In the genomic region with DNA sequence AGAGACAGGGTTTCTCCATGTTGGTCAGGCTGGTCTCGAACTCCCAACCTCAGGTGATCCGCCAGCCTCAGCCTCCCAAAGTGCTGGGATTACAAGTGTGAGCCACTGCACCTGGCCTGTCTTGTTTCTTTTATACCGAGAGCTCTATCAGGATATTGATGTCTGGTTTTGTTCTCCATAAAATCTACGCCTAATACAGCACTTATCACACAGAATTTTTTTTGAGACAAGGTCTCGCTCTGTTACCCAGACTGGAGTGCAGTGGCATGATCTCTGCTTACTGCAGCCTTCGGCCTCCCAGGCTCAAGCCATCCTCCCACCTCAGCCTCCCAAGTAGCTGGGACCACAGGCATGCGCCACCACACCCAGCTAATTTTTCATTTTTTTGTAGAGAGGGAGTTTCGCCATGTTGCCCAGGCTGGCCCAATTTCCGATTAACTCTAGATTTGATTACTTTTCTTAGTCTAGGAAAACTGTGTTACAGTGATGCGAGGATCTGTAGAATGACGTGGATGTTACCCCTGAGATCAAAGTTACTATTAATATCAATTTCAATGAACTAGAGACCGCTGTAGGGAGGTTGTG, we compare ENCODE assay signal across 5 cellular contexts. TPM values are rescaled to one million over a fixed set of nuclear protein-coding genes. Genes with fewer than 3 reads are reported as not detected.
A peak's percentile ranks its signal among the peaks of the same experiment; 100 is the strongest.
DNase-seq lines count a peak whose midpoint lies in the region; ATAC-seq, FAIRE-seq and TF ChIP-seq lines count a peak whose summit lies in the region.
"Not testable (repeated sequence)": the region's sequence is repeated elsewhere in the genome, so short reads cannot be mapped to it uniquely, and the experiment has no call there.

No MANE protein-coding gene starts in this region.

- peak overlapping the region; percentile 93 for H2AFZ ChIP-seq in parathyroid adenoma

- H3K79me2 ChIP-seq in parathyroid adenoma, result not testable (repeated sequence)

- peak; percentile 10 for ATAC-seq in HG02623 (IDR thresholded peaks at IDR 0.05; ENCODE audit: unreplicated experiment)
- not testable (repeated sequence) for ATAC-seq in T-helper 17 cell

- not testable (repeated sequence) for H3K4me1 ChIP-seq in parathyroid adenoma

- H3K27me3 ChIP-seq in bronchial epithelial cell (ENCODE audit: control insufficient read depth, insufficient read depth, low read length); parathyroid adenoma (ENCODE audit: control insufficient read depth, insufficient read depth, low read length): not testable (repeated sequence)

- peak overlapping the region; percentile 96 for H3K27ac Mint-ChIP-seq in T-helper 17 cell

- H3K9ac ChIP-seq in parathyroid adenoma, result not testable (repeated sequence)

- not testable (repeated sequence) for DNase-seq in T-helper 17 cell; bronchial epithelial cell (ENCODE audit: low read depth)

- not testable (repeated sequence) for TF ChIP-seq CTCF in bronchial epithelial cell (IDR thresholded peaks at IDR 0.05; ENCODE audit: insufficient read depth, low read length, severe bottlenecking); parathyroid adenoma (IDR thresholded peaks at IDR 0.05)

- not testable (repeated sequence) for FAIRE-seq in bronchial epithelial cell (lab: Jason Lieb, UNC)

- not testable (repeated sequence) for H3K9me3 ChIP-seq in T-helper 17 cell (ENCODE audit: control insufficient read depth, low read length, poor library complexity, severe bottlenecking); iPS-18c (ENCODE audit: control insufficient read depth, insufficient read depth, low read length); parathyroid adenoma (ENCODE audit: control insufficient read depth, low read length)

- H3K27me3 Mint-ChIP-seq in T-helper 17 cell, result not testable (repeated sequence)

- peak overlapping the region; percentile 91 for H3K4me3 Mint-ChIP-seq in T-helper 17 cell

- not testable (repeated sequence) for H3K36me3 Mint-ChIP-seq in T-helper 17 cell (ENCODE audit: low read depth)

- peak overlapping the region; percentile 93 for H3K27ac ChIP-seq in parathyroid adenoma

- peaks cover 24% of the 10 kb centered on the region for H3K4me1 Mint-ChIP-seq in T-helper 17 cell

- peak overlapping the region; percentile 93 for H3K4me3 ChIP-seq in bronchial epithelial cell (ENCODE audit: low read depth, low read length)
- H3K4me3 ChIP-seq in iPS-18c (ENCODE audit: insufficient read depth, low read depth, low read length), result peak overlapping the region; percentile 80; the same call in 1 of the 2 replicates
- peak overlapping the region; percentile 89 for H3K4me3 ChIP-seq in parathyroid adenoma (ENCODE audit: low read depth, low read length)

- peak overlapping the region; percentile 77 for H3K4me2 ChIP-seq in parathyroid adenoma (ENCODE audit: low read length)

- H3K36me3 ChIP-seq in bronchial epithelial cell (ENCODE audit: control insufficient read depth, insufficient read depth, low read length); parathyroid adenoma (ENCODE audit: control insufficient read depth, insufficient read depth, low read length): not testable (repeated sequence)

RNA-seq across cellular contexts. Expression of a gene that starts 0.5 kb away (rescaled TPM):
- total RNA-seq in T-helper 17 cell (10 to 100 TPM; 36.2 to 44.6 TPM), bronchial epithelial cell (33.2 and 38.7 TPM in 2 replicates)

RNA-seq across cellular contexts. Expression of a gene that starts 7.2 kb away (rescaled TPM):
- total RNA-seq in T-helper 17 cell, result 1 to 10 TPM in 1 of 2 donors, under 1 TPM in 1; 0.85 to 1.0 TPM
- total RNA-seq in bronchial epithelial cell, result 126 and 140 TPM in 2 replicates

RNA-seq across cellular contexts. Expression of a gene that starts 13.9 kb away (rescaled TPM):
- total RNA-seq in T-helper 17 cell (1 to 10 TPM in 1 of 2 donors, under 1 TPM in 1; 0.55 to 3.1 TPM), bronchial epithelial cell (0.51 and 0.79 TPM in 2 replicates)

RNA-seq across cellular contexts. Expression of a gene that starts 42.4 kb away (rescaled TPM):
- 10 to 100 TPM; 76.9 to 84.5 TPM for total RNA-seq in T-helper 17 cell
- total RNA-seq in bronchial epithelial cell, result 34.8 and 63.6 TPM in 2 replicates

RNA-seq across cellular contexts. Expression of a gene that starts 53.9 kb away (rescaled TPM):
- 1 to 10 TPM; 7.2 to 8.7 TPM for total RNA-seq in T-helper 17 cell
- total RNA-seq in bronchial epithelial cell, result under 0.01 TPM in 1 of 2 replicates, not detected in the other

Comparison
In these comparisons a context has a peak if more than half of its experiments do, and no peak if none do; other contexts are left out.
1. RNA of a gene that starts 7.2 kb away (total RNA-seq): 126 to 140 TPM in bronchial epithelial cell; 0.85 to 1.0 TPM in T-helper 17 cell; every median in the first group is over 10 times any median in the second.
2. Peak in every context shown above with its lines, with median percentiles within 50 percentile points of each other: H3K4me3 ChIP-seq.